ENCODE assay signal across 21 cellular contexts in the genomic region with DNA sequence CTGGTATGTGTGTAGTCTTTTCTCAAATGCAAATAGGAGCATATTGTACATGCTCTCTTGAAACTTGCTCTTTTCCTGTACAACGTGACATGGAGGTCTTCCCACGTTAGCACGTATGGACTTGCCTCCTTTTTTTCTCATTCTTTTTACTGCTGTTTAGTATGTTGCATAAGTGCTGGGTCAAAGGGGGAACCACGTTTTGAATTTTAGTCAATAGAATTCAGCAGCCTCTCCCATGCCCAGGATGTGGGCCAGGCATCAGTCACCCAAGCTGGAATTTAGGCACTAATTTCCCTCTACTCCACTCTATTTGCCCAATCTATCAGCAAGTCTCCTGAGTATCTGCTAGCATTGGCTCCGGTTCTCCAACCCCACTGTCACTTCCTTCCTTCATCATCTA. TPM values are rescaled to one million over a fixed set of nuclear protein-coding genes. Genes with fewer than 3 reads are reported as not detected.
A peak's percentile ranks its signal among the peaks of the same experiment; 100 is the strongest.
DNase-seq lines count a peak whose midpoint lies in the region; ATAC-seq, FAIRE-seq and TF ChIP-seq lines count a peak whose summit lies in the region.
"Had no signal": no experiment of that assay in that cellular context is flagged by ENCODE, and none has a peak within 500 bp of the region (broad histone marks: within the 10 kb centered on the region; RNA-seq: fewer than 3 reads in every experiment).

No MANE protein-coding gene starts in this region.

- no TSS peak for BruUV-seq in mammary epithelial cell (replicated peaks; lab: Mats Ljungman, UMichigan)

- H3K4me2 ChIP-seq in mammary epithelial cell (ENCODE audit: insufficient read depth, low read depth, low read length): peak overlapping the region; percentile 18

- H3K9me3 ChIP-seq in mammary epithelial cell (replicated peaks; ENCODE audit: insufficient read depth, low read length): no peaks in the 10 kb centered on the region
- no peaks in the 10 kb centered on the region for H3K9me3 ChIP-seq in breast epithelium
- H3K9me3 ChIP-seq in right atrium auricular region: no peaks in the 10 kb centered on the region
- H3K9me3 ChIP-seq: SJSA1 had no signal

- H3K79me2 ChIP-seq in mammary epithelial cell (ENCODE audit: insufficient read depth, low read length): no peaks in the 10 kb centered on the region

- no peak for TF ChIP-seq POLR2A in breast epithelium (IDR thresholded peaks at IDR 0.05)

- FAIRE-seq in bronchial epithelial cell (lab: Jason Lieb, UNC): no peak
- FAIRE-seq: D721Med, GM12891, GM18507 had no signal

- intact Hi-C loops in mammary epithelial cell (cut with micrococcal nuclease) (no loop called here), breast epithelium (cut with DNase I; ENCODE audit: low total_unique reads) (no loop called here)

- 25% methylated on average over 5 of the region's 5 CpGs for WGBS in mammary epithelial cell (ENCODE audit: low coverage, missing lambda C conversion rate)

- in situ Hi-C loops in mammary epithelial cell (cut with MboI; ENCODE audit: low sequenced_read_pairs in 2 of 2): no loop called here
- in situ Hi-C loops in GM13977 (cut with MboI; ENCODE audit: low pct_unique_long_range_greater_than_20kb, low sequenced_read_pairs, unreplicated experiment): no loop called here

- H3K27me3 ChIP-seq in mammary epithelial cell (ENCODE audit: insufficient read depth, low read length): no peaks in the 10 kb centered on the region
- H3K27me3 ChIP-seq in breast epithelium: no peaks in the 10 kb centered on the region
- no peaks in the 10 kb centered on the region for H3K27me3 ChIP-seq in bronchial epithelial cell (ENCODE audit: control insufficient read depth, insufficient read depth, low read length)
- no peaks in the 10 kb centered on the region for H3K27me3 ChIP-seq in right atrium auricular region
- H3K27me3 ChIP-seq: SJSA1 had no signal

- no peaks in the 10 kb centered on the region for H4K20me1 ChIP-seq in mammary epithelial cell (ENCODE audit: insufficient read depth, low read length)

- H2AFZ ChIP-seq in mammary epithelial cell (ENCODE audit: low read depth, low read length): peak overlapping the region; percentile 52

- H3K27ac ChIP-seq in mammary epithelial cell (ENCODE audit: insufficient read depth, low read depth, low read length): no peak overlapping the region
- no peak overlapping the region for H3K27ac ChIP-seq in breast epithelium
- no peak overlapping the region for H3K27ac ChIP-seq in right atrium auricular region
- H3K27ac ChIP-seq: SJSA1 had no signal

- DNase-seq in mammary epithelial cell (peak; percentile 84), breast epithelium (ENCODE audit: low spot score in 2 of 2) (no peak), bronchial epithelial cell (ENCODE audit: low read depth) (peak; percentile 88), islet precursor cell (peak; percentile 23), GM13977 (ENCODE audit: low spot score) (no peak), right atrium auricular region (ENCODE audit: low spot score) (no peak)
- DNase-seq: C1 segment of cervical spinal cord; CD8-positive, alpha-beta memory T cell; MM.1S; NCI-H1417 treated with DMSO at 0.1 percent for 48 hours; NCI-H187 treated with DMSO at 0.1 percent for 48 hours; NCI-H2227 treated with DMSO at 0.1 percent for 48 hours; NCI-H510A treated with DMSO at 0.1 percent for 48 hours; NCI-H774; PC-3; RPMI8226 had no signal

- no peak overlapping the region for H3K9ac ChIP-seq in mammary epithelial cell (ENCODE audit: insufficient read depth, low read length)

- no peak for ATAC-seq in HG03139 (IDR thresholded peaks at IDR 0.05; ENCODE audit: unreplicated experiment)
- ATAC-seq: PC-3 had no signal

- CTCF ChIA-PET in mammary epithelial cell (lab: Charles Lee; ENCODE audit: low non-redundant PET): no interaction called here

- TF ChIP-seq CTCF in mammary epithelial cell (conservative IDR thresholded peaks at IDR 0.05 in 1 of 2, IDR thresholded peaks at IDR 0.05 in 1 of 2; ENCODE audit: extremely low read depth in 1 of 2, insufficient read depth in 1 of 2, low read depth in 1 of 2, low read length in 2 of 2): no peak
- TF ChIP-seq CTCF in breast epithelium (IDR thresholded peaks at IDR 0.05): no peak
- TF ChIP-seq CTCF in bronchial epithelial cell (IDR thresholded peaks at IDR 0.05; ENCODE audit: insufficient read depth, low read length, severe bottlenecking): no peak
- no peak for TF ChIP-seq CTCF in GM13977 (IDR thresholded peaks at IDR 0.05; ENCODE audit: extremely low read depth, insufficient read depth, missing control alignments)
- TF ChIP-seq CTCF in right atrium auricular region (IDR thresholded peaks at IDR 0.05): no peak

- dilution Hi-C loops in mammary epithelial cell (cut with HindIII; ENCODE audit: low sequenced_read_pairs): no loop called here

- no peak overlapping the region for H3K4me3 ChIP-seq in mammary epithelial cell (replicated peaks in 1 of 3; ENCODE audit: insufficient read depth in 1 of 3, low read depth in 2 of 3, low read length in 3 of 3)
- no peak overlapping the region for H3K4me3 ChIP-seq in breast epithelium
- no peak overlapping the region for H3K4me3 ChIP-seq in bronchial epithelial cell (ENCODE audit: low read depth, low read length)
- no peak overlapping the region for H3K4me3 ChIP-seq in right atrium auricular region
- H3K4me3 ChIP-seq: SJSA1 had no signal

- H3K4me1 ChIP-seq in mammary epithelial cell (ENCODE audit: insufficient read depth, low read length): peaks cover 7% of the 10 kb centered on the region
- peaks cover 3 to 10% of the 10 kb centered on the region in 2 donors for H3K4me1 ChIP-seq in breast epithelium
- peaks cover 0 to 17% of the 10 kb centered on the region in 2 donors for H3K4me1 ChIP-seq in right atrium auricular region

- H3K36me3 ChIP-seq in mammary epithelial cell (ENCODE audit: insufficient read depth, low read length): no peaks in the 10 kb centered on the region
- H3K36me3 ChIP-seq in breast epithelium: no peaks in the 10 kb centered on the region
- no peaks in the 10 kb centered on the region for H3K36me3 ChIP-seq in bronchial epithelial cell (ENCODE audit: control insufficient read depth, insufficient read depth, low read length)
- H3K36me3 ChIP-seq in right atrium auricular region: no peaks in the 10 kb centered on the region
- H3K36me3 ChIP-seq: SJSA1 had no signal

RNA-seq across cellular contexts. Expression of gene RNF24, which starts 41.5 kb away (rescaled TPM):
- total RNA-seq in mammary epithelial cell (10 to 100 TPM in 1 of 2 donors, 1 to 10 TPM in 1; 8.8 to 13.5 TPM), breast epithelium (10 to 100 TPM in 2 of 3 donors, 1 to 10 TPM in 1; 8.8 to 27.2 (median 22.0) TPM), bronchial epithelial cell (1.3 and 2.3 TPM in 2 replicates), right atrium auricular region (10 to 100 TPM in 1 of 2 donors, 1 to 10 TPM in 1; 6.5 to 14.9 TPM)
- 5.9 TPM for polyA plus RNA-seq in mammary epithelial cell
- 15.0 TPM for polyA minus RNA-seq in mammary epithelial cell

Comparison
In these comparisons a context has a peak if more than half of its experiments do, and no peak if none do; other contexts are left out.
1. DNase-seq: peak in mammary epithelial cell (single experiment), bronchial epithelial cell (single experiment) and islet precursor cell (single experiment); none in breast epithelium (0 of 2), GM13977 (single experiment) and right atrium auricular region (single experiment).